21 cellular contexts compared by ENCODE assay signal in the genomic region with DNA sequence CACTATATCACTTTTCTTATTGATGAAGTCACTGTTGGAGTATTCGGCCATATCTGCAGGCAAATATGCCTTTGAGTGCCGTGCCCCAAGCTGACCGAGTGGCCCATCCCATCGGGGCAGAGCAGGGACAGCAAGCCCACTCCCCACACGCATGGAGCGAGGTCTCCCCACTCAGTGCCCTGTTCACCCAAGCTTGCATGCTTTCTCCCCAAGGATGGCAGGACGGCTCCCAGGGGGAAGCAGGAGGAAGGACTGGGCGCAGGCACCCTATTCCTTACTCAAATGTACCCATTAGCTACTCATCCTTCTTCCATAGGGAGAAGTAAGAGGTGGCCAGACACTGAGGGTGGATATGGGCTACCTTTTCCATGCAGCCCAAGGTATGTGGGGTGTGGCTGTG.
DNase-seq lines count a peak whose midpoint lies in the region; ATAC-seq and TF ChIP-seq lines count a peak whose summit lies in the region.
"Had no signal": no experiment of that assay in that cellular context is flagged by ENCODE, and none has a peak within 500 bp of the region (broad histone marks: within the 10 kb centered on the region; RNA-seq: fewer than 3 reads in every experiment).

No MANE protein-coding gene starts in this region.

- no peaks in the 10 kb centered on the region for H3K9me3 ChIP-seq in endodermal cell (ENCODE audit: control insufficient read depth, low read length)
- no peaks in the 10 kb centered on the region for H3K9me3 ChIP-seq in neuronal stem cell (replicated peaks in 1 of 2; ENCODE audit: control insufficient read depth in 2 of 2, insufficient read depth in 1 of 2, low read depth in 1 of 2, low read length in 2 of 2)
- peaks cover 0 to 19% (median 0%) of the 10 kb centered on the region in 8 donors for H3K9me3 ChIP-seq in spleen
- H3K9me3 ChIP-seq in lower lobe of right lung: no peaks in the 10 kb centered on the region
- H3K9me3 ChIP-seq: BE2C, BLaER1, Caco-2 had no signal

- ATAC-seq in lower lobe of right lung: no peak
- ATAC-seq: CD8-positive, alpha-beta T cell; GM12878 had no signal

- H3K9me3 Mint-ChIP-seq in endodermal cell: no peaks in the 10 kb centered on the region
- H3K9me3 Mint-ChIP-seq: CD4-positive, alpha-beta T cell had no signal

- WGBS in endodermal cell (ENCODE audit: insufficient coverage in 1 of 2, insufficient read length in 1 of 2), 2 experiments: 88 to 91% methylated on average over 3 to 7 of the region's 8 CpGs
- WGBS in neuronal stem cell (ENCODE audit: extremely low coverage in 2 of 2, insufficient read length in 2 of 2, insufficient replicate concordance in 1 of 2), 2 donors: no CpG with 5 or more reads among the region's 8 CpGs
- whole genome bisulfite sequencing in spleen, 5 donors: 84 to 91% (median 88%) methylated on average over 7 to 8 of the region's 8 CpGs

- no peak overlapping the region for H2BK120ac ChIP-seq in neuronal stem cell (ENCODE audit: low read depth, low read length)

- H2AK5ac ChIP-seq in neuronal stem cell (ENCODE audit: low read depth, low read length): peak overlapping the region; percentile 48

- no peak overlapping the region for H2AFZ ChIP-seq in neuronal stem cell (ENCODE audit: low read length)

- H4K91ac ChIP-seq in neuronal stem cell (ENCODE audit: low read depth, low read length, poor library complexity): no peak overlapping the region

- peak overlapping the region; percentile 7 for H2BK15ac ChIP-seq in neuronal stem cell (ENCODE audit: low read length)

- DNase-seq in endodermal cell (peak; percentile 27), islet precursor cell (peak; percentile 20), neuronal stem cell (ENCODE audit: low spot score) (no peak), spleen (no peak), NCI-H1105 treated with DMSO at 0.1 percent for 48 hours (lab: John Stamatoyannopoulos, UW) (no peak), CD1c-positive myeloid dendritic cell (ENCODE audit: extremely low spot score) (no peak), lower lobe of right lung (no peak)
- DNase-seq: 8988T; ACHN; BE2C; C1 segment of cervical spinal cord; Caco-2; Calu3; CD4-positive, alpha-beta T cell; CD8-positive, alpha-beta T cell; DMS79 treated with DMSO at 0.1 percent for 48 hours; EL; GDM1 had no signal

- H3K9ac ChIP-seq in endodermal cell (ENCODE audit: extremely low read depth, low read length, poor library complexity, severe bottlenecking) (no peak overlapping the region), neuronal stem cell (ENCODE audit: low read depth, low read length, poor library complexity) (no peak overlapping the region)
- H3K9ac ChIP-seq: BLaER1 had no signal

- peak overlapping the region; percentile 4 for H3K18ac ChIP-seq in neuronal stem cell (ENCODE audit: low read length)

- H3K27ac ChIP-seq in endodermal cell (ENCODE audit: low read depth, low read length) (no peak overlapping the region), neuronal stem cell (replicated peaks; ENCODE audit: low read length) (no peak overlapping the region), spleen (no peak overlapping the region), lower lobe of right lung (no peak overlapping the region)
- H3K27ac ChIP-seq: BLaER1 had no signal

- peaks cover under 1% of the 10 kb centered on the region for H3K4me1 Mint-ChIP-seq in endodermal cell
- H3K4me1 Mint-ChIP-seq: CD14-positive monocyte had no signal

- H3K79me1 ChIP-seq in neuronal stem cell (ENCODE audit: low read depth, low read length): no peaks in the 10 kb centered on the region

- no peaks in the 10 kb centered on the region for H3K36me3 Mint-ChIP-seq in endodermal cell (ENCODE audit: low read depth)
- H3K36me3 Mint-ChIP-seq: CD14-positive monocyte; CD8-positive, alpha-beta T cell had no signal

- H3K4ac ChIP-seq in neuronal stem cell (ENCODE audit: low read length): no peak overlapping the region

- H3K4me1 ChIP-seq in endodermal cell (ENCODE audit: control insufficient read depth, insufficient read depth, low read length) (no peaks in the 10 kb centered on the region), neuronal stem cell (ENCODE audit: control insufficient read depth in 2 of 2, insufficient read depth in 1 of 2, low read depth in 1 of 2, low read length in 2 of 2) (no peaks in the 10 kb centered on the region), spleen (no peaks in the 10 kb centered on the region), lower lobe of right lung (no peaks in the 10 kb centered on the region)
- H3K4me1 ChIP-seq: BE2C, Caco-2 had no signal

- H3K27me3 ChIP-seq in endodermal cell (ENCODE audit: control insufficient read depth, insufficient read depth, low read length, poor library complexity, severe bottlenecking): no peaks in the 10 kb centered on the region
- H3K27me3 ChIP-seq in neuronal stem cell (ENCODE audit: control insufficient read depth in 3 of 3, insufficient read depth in 3 of 3, low read depth in 1 of 3, low read length in 3 of 3): no peaks in the 10 kb centered on the region
- H3K27me3 ChIP-seq in spleen (replicated peaks in 1 of 7): no peaks in the 10 kb centered on the region
- no peaks in the 10 kb centered on the region for H3K27me3 ChIP-seq in lower lobe of right lung (ENCODE audit: low read depth)
- H3K27me3 ChIP-seq: BE2C, BLaER1 had no signal

- intact Hi-C loops in spleen (cut with DNase I; ENCODE audit: low total_unique reads): no loop called here
- intact Hi-C loops in lower lobe of right lung (cut with DNase I): no loop called here

- H4K8ac ChIP-seq in neuronal stem cell (ENCODE audit: low read depth, low read length): no peak overlapping the region

- no peak overlapping the region for H3K4me2 ChIP-seq in neuronal stem cell (ENCODE audit: insufficient read depth, low read length, poor library complexity, severe bottlenecking)
- H3K4me2 ChIP-seq: BLaER1 had no signal

- no peak overlapping the region for H3K14ac ChIP-seq in neuronal stem cell (ENCODE audit: low read length)

- H2BK5ac ChIP-seq in neuronal stem cell (ENCODE audit: low read length): no peak overlapping the region

- no peak overlapping the region for H3K27ac Mint-ChIP-seq in endodermal cell
- H3K27ac Mint-ChIP-seq: CD14-positive monocyte; CD4-positive, alpha-beta T cell; CD8-positive, alpha-beta T cell had no signal

- TF ChIP-seq CTCF in endodermal cell (conservative IDR thresholded peaks at IDR 0.05) (no peak), spleen (IDR thresholded peaks at IDR 0.05 in 8 of 11, conservative IDR thresholded peaks at IDR 0.05 in 3 of 11) (no peak), lower lobe of right lung (IDR thresholded peaks at IDR 0.05) (no peak)

- H3K23ac ChIP-seq in neuronal stem cell (ENCODE audit: low read depth, low read length, poor library complexity): no peak overlapping the region

- H3K4me3 ChIP-seq in endodermal cell (ENCODE audit: low read length) (no peak overlapping the region), neuronal stem cell (ENCODE audit: low read length in 2 of 2) (peak overlapping the region in 1 of 2 donors; percentile 7), spleen (no peak overlapping the region), lower lobe of right lung (no peak overlapping the region)
- H3K4me3 ChIP-seq: BLaER1, GM12878 had no signal

- no peaks in the 10 kb centered on the region for H3K27me3 Mint-ChIP-seq in endodermal cell (ENCODE audit: insufficient read depth)
- H3K27me3 Mint-ChIP-seq: CD4-positive, alpha-beta T cell had no signal

- H3K4me3 Mint-ChIP-seq in endodermal cell: no peak overlapping the region
- H3K4me3 Mint-ChIP-seq: CD14-positive monocyte; CD4-positive, alpha-beta T cell; CD8-positive, alpha-beta T cell had no signal

- H3K36me3 ChIP-seq in endodermal cell (ENCODE audit: control insufficient read depth, insufficient read depth, low read length) (no peaks in the 10 kb centered on the region), neuronal stem cell (replicated peaks in 1 of 2; ENCODE audit: control insufficient read depth in 2 of 2, insufficient read depth in 2 of 2, low read length in 2 of 2) (no peaks in the 10 kb centered on the region), spleen (no peaks in the 10 kb centered on the region), lower lobe of right lung (no peaks in the 10 kb centered on the region)
- H3K36me3 ChIP-seq: BE2C, BLaER1 had no signal

- TF ChIP-seq POLR2A in spleen (IDR thresholded peaks at IDR 0.05): no peak

- no peak overlapping the region for H2BK12ac ChIP-seq in neuronal stem cell (ENCODE audit: low read length)

Comparison
In these comparisons a context has a peak if more than half of its experiments do, and no peak if none do; other contexts are left out.
1. DNase-seq: peak in endodermal cell (single experiment) and islet precursor cell (single experiment); none in neuronal stem cell (single experiment), spleen (single experiment), NCI-H1105 treated with DMSO at 0.1 percent for 48 hours (single experiment), CD1c-positive myeloid dendritic cell (single experiment) and lower lobe of right lung (single experiment).